11 cellular contexts compared by ENCODE assay signal in the genomic region with DNA sequence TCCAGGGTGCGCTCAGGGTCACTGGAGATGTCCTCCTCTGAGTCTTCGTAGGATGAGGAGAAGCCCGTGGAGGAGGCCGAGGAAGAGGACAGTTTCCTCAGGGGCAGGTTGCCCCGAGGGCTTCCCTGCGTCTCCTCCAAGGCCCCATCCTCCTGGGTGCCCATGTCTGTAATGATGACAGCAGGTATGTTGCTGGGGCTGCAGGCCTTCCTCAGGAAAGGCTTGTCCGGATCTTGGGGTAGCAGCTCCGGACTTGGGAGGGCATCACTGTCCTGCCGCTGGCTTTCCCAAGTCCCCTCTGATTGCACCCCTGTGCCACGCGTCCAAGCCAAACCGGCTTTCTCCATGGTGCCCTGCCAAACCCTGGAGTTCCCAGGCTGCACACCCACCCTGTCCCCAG. TPM values are rescaled to one million over a fixed set of nuclear protein-coding genes. Genes with fewer than 3 reads are reported as not detected.
A peak's percentile ranks its signal among the peaks of the same experiment; 100 is the strongest.
DNase-seq lines count a peak whose midpoint lies in the region; ATAC-seq and TF ChIP-seq lines count a peak whose summit lies in the region.
"Had no signal": no experiment of that assay in that cellular context is flagged by ENCODE, and none has a peak within 500 bp of the region (broad histone marks: within the 10 kb centered on the region; RNA-seq: fewer than 3 reads in every experiment).

No MANE protein-coding gene starts in this region.

- 84 to 85% methylated on average over 12 of the region's 12 CpGs for WGBS in ectodermal cell, 2 experiments
- WGBS in ovary, 3 donors: 76 to 81% (median 80%) methylated on average over 12 of the region's 12 CpGs

- CTCF ChIA-PET in CD4-positive, alpha-beta memory T cell (lab: Charles Lee; ENCODE audit: partially characterized antibody): interaction anchor here (0.7 to 2.5 kb wide), 7 partner anchors 16 to 93 kb away, joined by 3 to 14 read pairs (median 5); no protein-coding TSS in a partner anchor
- CTCF ChIA-PET in PC-9 (lab: Charles Lee): interaction anchor here (0.6 kb wide), 1 partner anchor 608 kb away, joined by 3 read pairs; no protein-coding TSS in a partner anchor

- DNase-seq in CD4-positive, alpha-beta memory T cell: peak in 1 of 5 donors; percentile 14
- no peak for DNase-seq in PC-9
- DNase-seq in ovary: no peak
- DNase-seq in NCI-H774 (lab: John Stamatoyannopoulos, UW): no peak
- DNase-seq: GOT3, NCI-H1092 had no signal

- peaks cover 51% of the 10 kb centered on the region for H3K4me1 ChIP-seq in CD4-positive, alpha-beta memory T cell (ENCODE audit: insufficient read depth, low read length)
- H3K4me1 ChIP-seq in PC-9 (replicated peaks; ENCODE audit: insufficient read depth) (peaks cover 16% of the 10 kb centered on the region), ectodermal cell (ENCODE audit: control insufficient read depth, insufficient read depth, low read length) (peaks cover 24% of the 10 kb centered on the region), ovary (ENCODE audit: insufficient read depth) (peaks cover 14% of the 10 kb centered on the region)

- H3K36me3 Mint-ChIP-seq in CD4-positive, alpha-beta memory T cell: peaks cover 51 to 70% of the 10 kb centered on the region in 2 donors

- no peaks in the 10 kb centered on the region for H4K20me1 ChIP-seq in PC-9 (ENCODE audit: insufficient read depth)

- no peaks in the 10 kb centered on the region for H3K9me3 ChIP-seq in CD4-positive, alpha-beta memory T cell (ENCODE audit: control insufficient read depth in 1 of 2, low read length in 2 of 2)
- H3K9me3 ChIP-seq in PC-9 (ENCODE audit: insufficient read depth, low read depth) (no peaks in the 10 kb centered on the region), ectodermal cell (ENCODE audit: control insufficient read depth, low read length) (no peaks in the 10 kb centered on the region), ovary (no peaks in the 10 kb centered on the region)

- peaks cover 12% of the 10 kb centered on the region for H3K36me3 ChIP-seq in CD4-positive, alpha-beta memory T cell (ENCODE audit: insufficient read depth, low read length)
- H3K36me3 ChIP-seq in PC-9 (ENCODE audit: low read depth) (peaks cover 4% of the 10 kb centered on the region; the same call in 1 of the 2 replicates), ectodermal cell (ENCODE audit: control insufficient read depth, insufficient read depth, low read length) (no peaks in the 10 kb centered on the region), ovary (no peaks in the 10 kb centered on the region)

- POLR2A ChIA-PET in CD4-positive, alpha-beta memory T cell (lab: Charles Lee; ENCODE audit: partially characterized antibody): interaction anchor here (1.1 to 4.7 kb wide), 13 partner anchors 37 to 204 kb away, joined by 3 to 42 read pairs (median 10); no protein-coding TSS in a partner anchor
- POLR2A ChIA-PET in PC-9 (lab: Charles Lee; ENCODE audit: unreplicated experiment): no interaction called here

- H3K79me2 ChIP-seq in PC-9 (ENCODE audit: low read depth): peaks cover 32% of the 10 kb centered on the region

- no peaks in the 10 kb centered on the region for H3K9me2 ChIP-seq in PC-9 (ENCODE audit: insufficient read depth)

- H3K4me2 ChIP-seq in PC-9: peak overlapping the region; percentile 35; the same call in 1 of the 2 replicates

- no TSS peak for BruUV-seq in PC-9 (replicated peaks; lab: Mats Ljungman, UMichigan)

- no peaks in the 10 kb centered on the region for H3F3A ChIP-seq in PC-9 (ENCODE audit: insufficient read depth, low read depth)

- H3K4me3 ChIP-seq in CD4-positive, alpha-beta memory T cell (ENCODE audit: low read length in 2 of 2): peak overlapping the region; percentile 77 to 95
- H3K4me3 ChIP-seq in PC-9 (no peak overlapping the region), ectodermal cell (ENCODE audit: insufficient read depth, low read depth, low read length) (peak overlapping the region; percentile 4), ovary (peak overlapping the region; percentile 74)

- no peak for TF ChIP-seq EP300 in ovary (IDR thresholded peaks at IDR 0.05)

- H3K27me3 Mint-ChIP-seq in CD4-positive, alpha-beta memory T cell: peaks cover 0 to 2% of the 10 kb centered on the region in 2 donors

- H2AFZ ChIP-seq in PC-9: no peak overlapping the region

- no peak for TF ChIP-seq POLR2A in ovary (IDR thresholded peaks at IDR 0.05)

- H3K4me3 Mint-ChIP-seq in CD4-positive, alpha-beta memory T cell: peak overlapping the region; percentile 90 to 99 (median 96)

- H3K27ac ChIP-seq in CD4-positive, alpha-beta memory T cell (ENCODE audit: low read depth, low read length): peak overlapping the region; percentile 85
- H3K27ac ChIP-seq in PC-9 (no peak overlapping the region), ectodermal cell (ENCODE audit: insufficient read depth, low read depth, low read length, poor library complexity, severe bottlenecking) (no peak overlapping the region), ovary (no peak overlapping the region)

- peak overlapping the region; percentile 64 to 100 (median 92) for H3K27ac Mint-ChIP-seq in CD4-positive, alpha-beta memory T cell

- peaks cover 23 to 70% (median 39%) of the 10 kb centered on the region in 4 donors for H3K4me1 Mint-ChIP-seq in CD4-positive, alpha-beta memory T cell

- no peaks in the 10 kb centered on the region for H3K27me3 ChIP-seq in CD4-positive, alpha-beta memory T cell (ENCODE audit: insufficient read depth, low read length)
- H3K27me3 ChIP-seq in PC-9 (ENCODE audit: insufficient read depth, low read depth) (no peaks in the 10 kb centered on the region), ectodermal cell (ENCODE audit: control insufficient read depth, insufficient read depth, low read length, poor library complexity, severe bottlenecking) (peaks cover 43% of the 10 kb centered on the region), ovary (no peaks in the 10 kb centered on the region)

- peaks cover 0 to 2% (median 0%) of the 10 kb centered on the region in 8 donors for H3K9me3 Mint-ChIP-seq in CD4-positive, alpha-beta memory T cell

- intact Hi-C loops in CD4-positive, alpha-beta memory T cell (cut with micrococcal nuclease): no loop called here
- intact Hi-C loops in PC-9 (cut with micrococcal nuclease; ENCODE audit: unreplicated experiment) (loop anchor here (5.0 kb wide), 1 partner anchor 73 kb away; no protein-coding TSS in a partner anchor), ovary (cut with DNase I) (loop anchor here in 2 of 4 donors (5.0 to 10.0 kb wide), 4 partner anchors 78 to 98 kb away; no protein-coding TSS in a partner anchor)

- ATAC-seq in GM18498 (IDR thresholded peaks at IDR 0.05; ENCODE audit: unreplicated experiment) (no peak), HG02938 (IDR thresholded peaks at IDR 0.05; ENCODE audit: unreplicated experiment) (no peak), GM21786 (IDR thresholded peaks at IDR 0.05; ENCODE audit: unreplicated experiment) (no peak)
- ATAC-seq: activated CD4-positive, CD25-positive, alpha-beta regulatory T cell treated with anti-CD3 and anti-CD28 coated beads, Interleukin-2, amount 50 U/mL, for 24 hours had no signal

- TF ChIP-seq CTCF in PC-9 (conservative IDR thresholded peaks at IDR 0.05) (no peak), ovary (IDR thresholded peaks at IDR 0.05) (no peak)

RNA-seq across cellular contexts. Expression of gene ITPKB, which starts 3.5 kb away (rescaled TPM):
- 100 to 1,000 TPM; 156 to 159 TPM for total RNA-seq in CD4-positive, alpha-beta memory T cell
- 10 to 100 TPM; 52.2 to 52.3 TPM for polyA plus RNA-seq in CD4-positive, alpha-beta memory T cell
- 12.2 and 13.4 TPM in 2 replicates for total RNA-seq in PC-9 (2021)
- 17.1 TPM for polyA plus RNA-seq in ectodermal cell (2013, experiment 1 of 4)
- 18.1 TPM for polyA plus RNA-seq in ectodermal cell (2013, experiment 2 of 4)
- 11.2 TPM for polyA plus RNA-seq in ectodermal cell (2013, experiment 3 of 4)
- 12.5 TPM for polyA plus RNA-seq in ectodermal cell (2013, experiment 4 of 4)
- total RNA-seq in ovary: 10 to 100 TPM; 13.6 to 43.2 (median 20.5) TPM
- 10 to 100 TPM; 11.3 to 19.5 TPM for polyA plus RNA-seq in ovary
